1 cellular context compared by ENCODE assay signal in the genomic region with DNA sequence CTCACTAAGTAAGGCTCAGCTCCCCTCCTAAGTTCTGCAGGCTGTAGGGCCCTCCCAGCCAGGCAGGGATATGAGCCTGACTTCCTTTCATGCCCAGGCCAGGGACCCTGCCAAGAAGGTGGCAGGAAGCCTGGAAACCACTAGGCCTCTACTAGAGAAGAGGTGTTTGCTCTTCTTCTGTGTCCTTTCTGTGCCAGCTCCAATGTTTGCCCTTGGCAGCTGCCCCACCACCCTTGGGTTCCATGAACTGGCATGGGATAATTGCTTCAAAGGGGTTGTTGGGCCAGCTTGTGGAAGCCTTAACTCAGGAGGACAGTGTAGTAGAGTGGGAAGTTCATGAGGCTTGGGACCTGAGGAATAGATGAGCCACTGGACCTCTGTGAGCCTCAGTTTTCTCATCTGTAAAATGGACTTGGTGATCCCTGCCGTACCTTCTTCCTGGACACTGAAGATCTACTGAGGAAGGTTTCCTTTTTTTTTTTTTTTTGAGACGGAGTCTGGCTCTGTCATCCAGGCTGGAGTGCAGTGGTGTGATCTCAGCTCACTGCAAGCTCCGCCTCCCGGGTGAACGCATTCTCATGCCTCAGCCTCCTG.
TF ChIP-seq lines count a peak whose summit lies in the region.

No MANE protein-coding gene starts in this region.

TF ChIP-seq in H1, 55 proteins besides CTCF, POLR2A, EP300 and RAD21:
- TF ChIP-seq HDAC2 (IDR thresholded peaks at IDR 0.05; ENCODE audit: borderline replicate concordance in 1 of 2, low read depth in 2 of 2, low read length in 2 of 2) (no peak), CREB1 (IDR thresholded peaks at IDR 0.05) (no peak), ASH2L (IDR thresholded peaks at IDR 0.05; ENCODE audit: low read length) (no peak), KDM4A (IDR thresholded peaks at IDR 0.05; ENCODE audit: low read depth, low read length, severe bottlenecking) (no peak), TEAD4 (IDR thresholded peaks at IDR 0.05; ENCODE audit: low read depth, low read length) (no peak), CHD2 (IDR thresholded peaks at IDR 0.05; ENCODE audit: low read length) (no peak), KDM1A (IDR thresholded peaks at IDR 0.05; ENCODE audit: borderline replicate concordance, low read length) (no peak), BRCA1 (IDR thresholded peaks at IDR 0.05; ENCODE audit: low read depth, low read length) (no peak)
- TF ChIP-seq, protein P1, sequence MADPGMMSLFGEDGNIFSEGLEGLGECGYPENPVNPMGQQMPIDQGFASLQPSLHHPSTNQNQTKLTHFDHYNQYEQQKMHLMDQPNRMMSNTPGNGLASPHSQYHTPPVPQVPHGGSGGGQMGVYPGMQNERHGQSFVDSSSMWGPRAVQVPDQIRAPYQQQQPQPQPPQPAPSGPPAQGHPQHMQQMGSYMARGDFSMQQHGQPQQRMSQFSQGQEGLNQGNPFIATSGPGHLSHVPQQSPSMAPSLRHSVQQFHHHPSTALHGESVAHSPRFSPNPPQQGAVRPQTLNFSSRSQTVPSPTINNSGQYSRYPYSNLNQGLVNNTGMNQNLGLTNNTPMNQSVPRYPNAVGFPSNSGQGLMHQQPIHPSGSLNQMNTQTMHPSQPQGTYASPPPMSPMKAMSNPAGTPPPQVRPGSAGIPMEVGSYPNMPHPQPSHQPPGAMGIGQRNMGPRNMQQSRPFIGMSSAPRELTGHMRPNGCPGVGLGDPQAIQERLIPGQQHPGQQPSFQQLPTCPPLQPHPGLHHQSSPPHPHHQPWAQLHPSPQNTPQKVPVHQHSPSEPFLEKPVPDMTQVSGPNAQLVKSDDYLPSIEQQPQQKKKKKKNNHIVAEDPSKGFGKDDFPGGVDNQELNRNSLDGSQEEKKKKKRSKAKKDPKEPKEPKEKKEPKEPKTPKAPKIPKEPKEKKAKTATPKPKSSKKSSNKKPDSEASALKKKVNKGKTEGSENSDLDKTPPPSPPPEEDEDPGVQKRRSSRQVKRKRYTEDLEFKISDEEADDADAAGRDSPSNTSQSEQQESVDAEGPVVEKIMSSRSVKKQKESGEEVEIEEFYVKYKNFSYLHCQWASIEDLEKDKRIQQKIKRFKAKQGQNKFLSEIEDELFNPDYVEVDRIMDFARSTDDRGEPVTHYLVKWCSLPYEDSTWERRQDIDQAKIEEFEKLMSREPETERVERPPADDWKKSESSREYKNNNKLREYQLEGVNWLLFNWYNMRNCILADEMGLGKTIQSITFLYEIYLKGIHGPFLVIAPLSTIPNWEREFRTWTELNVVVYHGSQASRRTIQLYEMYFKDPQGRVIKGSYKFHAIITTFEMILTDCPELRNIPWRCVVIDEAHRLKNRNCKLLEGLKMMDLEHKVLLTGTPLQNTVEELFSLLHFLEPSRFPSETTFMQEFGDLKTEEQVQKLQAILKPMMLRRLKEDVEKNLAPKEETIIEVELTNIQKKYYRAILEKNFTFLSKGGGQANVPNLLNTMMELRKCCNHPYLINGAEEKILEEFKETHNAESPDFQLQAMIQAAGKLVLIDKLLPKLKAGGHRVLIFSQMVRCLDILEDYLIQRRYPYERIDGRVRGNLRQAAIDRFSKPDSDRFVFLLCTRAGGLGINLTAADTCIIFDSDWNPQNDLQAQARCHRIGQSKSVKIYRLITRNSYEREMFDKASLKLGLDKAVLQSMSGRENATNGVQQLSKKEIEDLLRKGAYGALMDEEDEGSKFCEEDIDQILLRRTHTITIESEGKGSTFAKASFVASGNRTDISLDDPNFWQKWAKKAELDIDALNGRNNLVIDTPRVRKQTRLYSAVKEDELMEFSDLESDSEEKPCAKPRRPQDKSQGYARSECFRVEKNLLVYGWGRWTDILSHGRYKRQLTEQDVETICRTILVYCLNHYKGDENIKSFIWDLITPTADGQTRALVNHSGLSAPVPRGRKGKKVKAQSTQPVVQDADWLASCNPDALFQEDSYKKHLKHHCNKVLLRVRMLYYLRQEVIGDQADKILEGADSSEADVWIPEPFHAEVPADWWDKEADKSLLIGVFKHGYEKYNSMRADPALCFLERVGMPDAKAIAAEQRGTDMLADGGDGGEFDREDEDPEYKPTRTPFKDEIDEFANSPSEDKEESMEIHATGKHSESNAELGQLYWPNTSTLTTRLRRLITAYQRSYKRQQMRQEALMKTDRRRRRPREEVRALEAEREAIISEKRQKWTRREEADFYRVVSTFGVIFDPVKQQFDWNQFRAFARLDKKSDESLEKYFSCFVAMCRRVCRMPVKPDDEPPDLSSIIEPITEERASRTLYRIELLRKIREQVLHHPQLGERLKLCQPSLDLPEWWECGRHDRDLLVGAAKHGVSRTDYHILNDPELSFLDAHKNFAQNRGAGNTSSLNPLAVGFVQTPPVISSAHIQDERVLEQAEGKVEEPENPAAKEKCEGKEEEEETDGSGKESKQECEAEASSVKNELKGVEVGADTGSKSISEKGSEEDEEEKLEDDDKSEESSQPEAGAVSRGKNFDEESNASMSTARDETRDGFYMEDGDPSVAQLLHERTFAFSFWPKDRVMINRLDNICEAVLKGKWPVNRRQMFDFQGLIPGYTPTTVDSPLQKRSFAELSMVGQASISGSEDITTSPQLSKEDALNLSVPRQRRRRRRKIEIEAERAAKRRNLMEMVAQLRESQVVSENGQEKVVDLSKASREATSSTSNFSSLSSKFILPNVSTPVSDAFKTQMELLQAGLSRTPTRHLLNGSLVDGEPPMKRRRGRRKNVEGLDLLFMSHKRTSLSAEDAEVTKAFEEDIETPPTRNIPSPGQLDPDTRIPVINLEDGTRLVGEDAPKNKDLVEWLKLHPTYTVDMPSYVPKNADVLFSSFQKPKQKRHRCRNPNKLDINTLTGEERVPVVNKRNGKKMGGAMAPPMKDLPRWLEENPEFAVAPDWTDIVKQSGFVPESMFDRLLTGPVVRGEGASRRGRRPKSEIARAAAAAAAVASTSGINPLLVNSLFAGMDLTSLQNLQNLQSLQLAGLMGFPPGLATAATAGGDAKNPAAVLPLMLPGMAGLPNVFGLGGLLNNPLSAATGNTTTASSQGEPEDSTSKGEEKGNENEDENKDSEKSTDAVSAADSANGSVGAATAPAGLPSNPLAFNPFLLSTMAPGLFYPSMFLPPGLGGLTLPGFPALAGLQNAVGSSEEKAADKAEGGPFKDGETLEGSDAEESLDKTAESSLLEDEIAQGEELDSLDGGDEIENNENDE (IDR thresholded peaks at IDR 0.05; ENCODE audit: insufficient replicate concordance, low read length): no peak
